29 cellular contexts compared by ENCODE assay signal in the genomic region with DNA sequence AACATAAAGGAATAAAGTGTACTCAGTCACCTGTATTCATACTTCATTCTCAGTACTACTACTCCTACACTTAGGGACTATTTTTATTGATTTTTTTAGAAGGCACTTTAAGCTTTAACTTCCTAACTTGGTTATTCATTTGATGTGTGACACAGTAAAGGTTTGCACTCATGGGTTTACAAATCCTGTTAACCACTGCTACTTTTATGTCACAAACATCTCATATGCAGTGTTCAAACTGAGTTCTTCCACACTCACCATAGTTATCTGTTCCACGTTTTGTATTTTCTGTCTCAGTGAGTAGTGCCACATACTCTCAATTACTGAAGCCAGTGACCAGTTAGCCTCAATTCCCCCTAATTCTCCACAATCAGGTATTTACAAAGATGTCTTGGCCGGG.
"Had no signal": no experiment of that assay in that cellular context is flagged by ENCODE, and none has a peak within 500 bp of the region (broad histone marks: within the 10 kb centered on the region; RNA-seq: fewer than 3 reads in every experiment).

No MANE protein-coding gene starts in this region.

- H3K27me3 Mint-ChIP-seq: dendritic cell treated with granulocyte-macrophage colony-stimulating factor and Interleukin-4, amounts not matched to agents 40 ng/mL and 50 ng/mL, for 4 days; naive thymus-derived CD4-positive, alpha-beta T cell; stimulated activated memory B cell treated with anti-CD40 and anti-IgM and Interleukin-4, amounts not matched to agents 10 μg/mL and 1 μg/mL and 100 μg/mL, for 72 hours; type B pancreatic cell had no signal

- H3K4me1 ChIP-seq: colonic mucosa, esophagus squamous epithelium, left lung, neural progenitor cell, prostate gland, sigmoid colon, testis, vagina had no signal

- H3K4me3 ChIP-seq: colonic mucosa, esophagus squamous epithelium, heart right ventricle, left lung, neural progenitor cell, prostate gland, sigmoid colon, testis, tibial artery, vagina had no signal

- H3K27ac ChIP-seq: colonic mucosa, esophagus squamous epithelium, heart right ventricle, left lung, prostate gland, sigmoid colon, testis, tibial artery, vagina had no signal

- H3K9me3 ChIP-seq: colonic mucosa, esophagus squamous epithelium, heart right ventricle, left lung, prostate gland, sigmoid colon, testis, tibial artery, vagina had no signal

- H3K4me1 Mint-ChIP-seq: neural progenitor cell had no signal

- H3K27ac Mint-ChIP-seq: dendritic cell treated with granulocyte-macrophage colony-stimulating factor and Interleukin-4, amounts not matched to agents 40 ng/mL and 50 ng/mL, for 4 days; nephron; neural progenitor cell; stimulated activated memory B cell treated with anti-CD40 and anti-IgM and Interleukin-4, amounts not matched to agents 10 μg/mL and 1 μg/mL and 100 μg/mL, for 72 hours; type B pancreatic cell had no signal

- FAIRE-seq: islet of Langerhans had no signal

- ATAC-seq: heart right ventricle; left cardiac atrium; left lung; naive thymus-derived CD4-positive, alpha-beta T cell; right cardiac atrium; stimulated activated memory B cell treated with anti-CD40 and anti-IgM and Interleukin-4, amounts not matched to agents 10 μg/mL and 1 μg/mL and 100 μg/mL, for 72 hours; stimulated activated naive CD8-positive, alpha-beta T cell treated with anti-CD3 and anti-CD28 coated beads, Interleukin-15, Interleukin-2, amounts not matched to agents 100 U/mL and 50 U/mL, for 24 hours had no signal

- H3K27me3 ChIP-seq: colonic mucosa, esophagus squamous epithelium, heart right ventricle, left lung, neural progenitor cell, sigmoid colon, testis, tibial artery, vagina had no signal

- H3K9me3 Mint-ChIP-seq: dendritic cell treated with granulocyte-macrophage colony-stimulating factor and Interleukin-4, amounts not matched to agents 40 ng/mL and 50 ng/mL, for 4 days; naive thymus-derived CD4-positive, alpha-beta T cell; nephron; neural progenitor cell; stimulated activated memory B cell treated with anti-CD40 and anti-IgM and Interleukin-4, amounts not matched to agents 10 μg/mL and 1 μg/mL and 100 μg/mL, for 72 hours; type B pancreatic cell had no signal

- H3K4me3 Mint-ChIP-seq: dendritic cell treated with granulocyte-macrophage colony-stimulating factor and Interleukin-4, amounts not matched to agents 40 ng/mL and 50 ng/mL, for 4 days; naive thymus-derived CD4-positive, alpha-beta T cell; nephron; neural progenitor cell; stimulated activated memory B cell treated with anti-CD40 and anti-IgM and Interleukin-4, amounts not matched to agents 10 μg/mL and 1 μg/mL and 100 μg/mL, for 72 hours; type B pancreatic cell had no signal

- DNase-seq: colonic mucosa; effector CD8-positive, alpha-beta T cell; erythroblast; esophagus squamous epithelium; foreskin melanocyte; glutamatergic neuron; heart right ventricle; hippocampal formation; left cardiac atrium; left lung; mesenchymal stem cell; midbrain; naive thymus-derived CD4-positive, alpha-beta T cell; right cardiac atrium; sigmoid colon; stimulated activated CD4-positive, alpha-beta T cell treated with anti-CD3 and anti-CD28 coated beads, Interleukin-2, amount 100 ng/mL, for 24 hours; stimulated activated CD4-positive, alpha-beta T cell treated with anti-CD3 and anti-CD28 coated beads, Interleukin-4, amount 100 ng/mL, for 24 hours; stimulated activated naive CD8-positive, alpha-beta T cell treated with anti-CD3 and anti-CD28 coated beads, Interleukin-15, Interleukin-2, amounts not matched to agents 100 U/mL and 50 U/mL, for 24 hours; substantia nigra; testis; tibial artery had no signal
